ENCODE assay signal across 8 cellular contexts in the genomic region with DNA sequence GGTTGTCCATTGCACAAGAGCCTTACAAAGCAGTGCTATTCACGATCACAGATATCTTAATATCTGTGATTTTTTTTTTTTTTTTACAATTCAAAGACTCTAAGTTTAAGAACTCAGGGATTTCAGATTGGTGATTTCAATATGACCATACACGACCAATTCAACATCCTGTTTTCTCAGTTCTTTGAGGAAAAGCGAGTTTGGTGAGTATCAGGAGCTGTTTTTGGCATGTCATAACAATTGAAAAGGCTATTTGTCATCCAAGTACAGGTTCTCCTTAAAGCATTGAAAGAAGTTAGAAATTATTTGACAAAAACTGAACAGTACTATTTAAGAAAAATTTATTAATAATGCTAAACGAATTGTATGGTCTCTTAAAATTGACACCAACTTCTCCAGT.
"Had no signal": no experiment of that assay in that cellular context is flagged by ENCODE, and none has a peak within 500 bp of the region (broad histone marks: within the 10 kb centered on the region; RNA-seq: fewer than 3 reads in every experiment).

No MANE protein-coding gene starts in this region.

- H3K4me3 ChIP-seq: GM12878 had no signal

- DNase-seq: GDM1, GF-D8 had no signal

- FAIRE-seq: G401.6, GM12878, GM12891, GM12892, GM18507, GM19239 had no signal

- ATAC-seq: GM12878 had no signal
